ENCODE assay signal across 9 cellular contexts in the genomic region with DNA sequence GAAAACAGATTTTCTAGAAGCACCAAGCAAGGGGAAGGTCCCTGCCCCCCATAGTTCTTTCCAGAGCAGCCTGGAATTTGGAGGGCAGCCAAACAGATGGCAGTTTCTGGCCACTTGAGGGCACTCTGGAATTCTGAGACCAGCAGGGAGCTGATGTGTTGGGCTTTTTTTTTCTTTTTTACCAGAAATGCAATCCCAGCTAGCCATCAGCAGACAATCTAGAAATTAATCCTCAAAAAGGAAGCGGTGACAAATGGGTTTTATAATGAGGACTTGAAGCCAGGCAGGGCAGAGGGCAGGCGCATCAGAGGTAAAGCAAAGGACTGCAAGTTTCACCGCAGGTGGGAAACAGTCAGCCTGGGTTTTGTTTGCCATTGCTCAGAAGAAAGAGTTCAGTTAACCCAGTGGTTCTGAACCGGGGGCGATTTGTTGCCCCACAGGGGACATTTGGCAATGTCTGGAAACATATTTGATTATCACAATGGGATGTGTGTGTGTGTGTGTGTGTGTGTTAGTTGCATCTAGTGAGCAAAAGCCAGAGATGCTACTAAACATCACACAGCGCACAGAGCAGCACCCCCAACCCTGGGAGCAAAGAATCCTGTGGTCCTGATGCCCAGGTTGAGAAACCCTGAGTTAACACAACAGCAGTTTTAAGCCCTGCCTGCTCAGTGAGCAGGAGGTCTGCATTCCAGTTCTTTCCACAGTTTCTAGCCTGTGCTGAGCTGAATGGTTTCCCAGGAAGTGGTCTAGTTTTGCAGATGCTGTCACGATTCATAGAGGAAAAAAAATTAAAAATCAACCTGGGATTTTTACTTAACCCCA.
A peak's percentile ranks its signal among the peaks of the same experiment; 100 is the strongest.
DNase-seq lines count a peak whose midpoint lies in the region; ATAC-seq, FAIRE-seq and TF ChIP-seq lines count a peak whose summit lies in the region.
"Had no signal": no experiment of that assay in that cellular context is flagged by ENCODE, and none has a peak within 500 bp of the region (broad histone marks: within the 10 kb centered on the region; RNA-seq: fewer than 3 reads in every experiment).

No MANE protein-coding gene starts in this region.

- H3K4me1 ChIP-seq in Peyer's patch (peaks cover 0 to 8% (median 0%) of the 10 kb centered on the region in 4 donors), breast epithelium (no peaks in the 10 kb centered on the region)

- no peak overlapping the region for H3K4me3 ChIP-seq in Peyer's patch
- H3K4me3 ChIP-seq in breast epithelium: no peak overlapping the region

- DNase-seq in NCI-H526 (lab: John Stamatoyannopoulos, UW): peak; percentile 3 to 55
- DNase-seq in NCI-H526 treated with DMSO at 0.1 percent for 48 hours (lab: John Stamatoyannopoulos, UW): no peak
- peak; percentile 44 to 80 (median 62) for DNase-seq in Peyer's patch
- DNase-seq in breast epithelium (ENCODE audit: low spot score in 2 of 2): peak; percentile 60 to 62
- peak; percentile 5 to 15 for DNase-seq in stimulated activated CD4-positive, alpha-beta T cell treated with anti-CD3 and anti-CD28 coated beads, Interleukin-1b, Interleukin-23, amount 100 ng/mL, for 4 hours (ENCODE audit: low read depth in 2 of 2)

- TF ChIP-seq POLR2A in Peyer's patch (IDR thresholded peaks at IDR 0.05) (no peak), breast epithelium (IDR thresholded peaks at IDR 0.05) (no peak)

- TF ChIP-seq EP300 in Ishikawa (IDR thresholded peaks at IDR 0.05; ENCODE audit: borderline replicate concordance): no peak

- intact Hi-C loops in breast epithelium (cut with DNase I; ENCODE audit: low total_unique reads): no loop called here

- no peaks in the 10 kb centered on the region for H3K9me3 ChIP-seq in Peyer's patch
- H3K9me3 ChIP-seq in breast epithelium: no peaks in the 10 kb centered on the region

- ATAC-seq in GM18519 (IDR thresholded peaks at IDR 0.05; ENCODE audit: low FRiP score, unreplicated experiment): no peak

- no peaks in the 10 kb centered on the region for H3K27me3 ChIP-seq in Peyer's patch
- no peaks in the 10 kb centered on the region for H3K27me3 ChIP-seq in breast epithelium

- TF ChIP-seq CTCF in Peyer's patch (IDR thresholded peaks at IDR 0.05): peak in 5 of 6 experiments; percentile 51 to 72 (median 66)
- peak; percentile 69 to 88 (median 77) for TF ChIP-seq CTCF in breast epithelium (IDR thresholded peaks at IDR 0.05)

- FAIRE-seq in islet of Langerhans (lab: Jason Lieb, UNC): peak; percentile 99
- FAIRE-seq: G401.6 had no signal

- H3K27ac ChIP-seq in Peyer's patch (no peak overlapping the region), breast epithelium (no peak overlapping the region)

- H3K36me3 ChIP-seq in Peyer's patch (no peaks in the 10 kb centered on the region), breast epithelium (no peaks in the 10 kb centered on the region)

- TF ChIP-seq RAD21 in Ishikawa (IDR thresholded peaks at IDR 0.05; ENCODE audit: low read depth): peak; percentile 90

TF ChIP-seq in Ishikawa, 13 proteins besides CTCF, POLR2A, EP300 and RAD21:
- TF ChIP-seq, protein P1, sequence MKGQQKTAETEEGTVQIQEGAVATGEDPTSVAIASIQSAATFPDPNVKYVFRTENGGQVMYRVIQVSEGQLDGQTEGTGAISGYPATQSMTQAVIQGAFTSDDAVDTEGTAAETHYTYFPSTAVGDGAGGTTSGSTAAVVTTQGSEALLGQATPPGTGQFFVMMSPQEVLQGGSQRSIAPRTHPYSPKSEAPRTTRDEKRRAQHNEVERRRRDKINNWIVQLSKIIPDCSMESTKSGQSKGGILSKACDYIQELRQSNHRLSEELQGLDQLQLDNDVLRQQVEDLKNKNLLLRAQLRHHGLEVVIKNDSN (IDR thresholded peaks at IDR 0.05): no peak
- TF ChIP-seq YY1 (IDR thresholded peaks at IDR 0.05; ENCODE audit: low read depth) (no peak), EGR1 (IDR thresholded peaks at IDR 0.05) (no peak), TEAD4 (IDR thresholded peaks at IDR 0.05) (peak; percentile 83), FOXM1 (IDR thresholded peaks at IDR 0.05; ENCODE audit: borderline replicate concordance, low read depth) (no peak), NFIC (IDR thresholded peaks at IDR 0.05) (peak; percentile 98), TAF1 (IDR thresholded peaks at IDR 0.05; ENCODE audit: low read depth) (no peak), CEBPB (IDR thresholded peaks at IDR 0.05) (no peak), ZBTB7A (IDR thresholded peaks at IDR 0.05; ENCODE audit: low read depth) (no peak), CREB1 (IDR thresholded peaks at IDR 0.05; ENCODE audit: low read depth) (no peak), TCF12 (IDR thresholded peaks at IDR 0.05; ENCODE audit: low read depth) (peak; percentile 49; the same call in 1 of the 2 replicates)
- TF ChIP-seq, protein P2, sequence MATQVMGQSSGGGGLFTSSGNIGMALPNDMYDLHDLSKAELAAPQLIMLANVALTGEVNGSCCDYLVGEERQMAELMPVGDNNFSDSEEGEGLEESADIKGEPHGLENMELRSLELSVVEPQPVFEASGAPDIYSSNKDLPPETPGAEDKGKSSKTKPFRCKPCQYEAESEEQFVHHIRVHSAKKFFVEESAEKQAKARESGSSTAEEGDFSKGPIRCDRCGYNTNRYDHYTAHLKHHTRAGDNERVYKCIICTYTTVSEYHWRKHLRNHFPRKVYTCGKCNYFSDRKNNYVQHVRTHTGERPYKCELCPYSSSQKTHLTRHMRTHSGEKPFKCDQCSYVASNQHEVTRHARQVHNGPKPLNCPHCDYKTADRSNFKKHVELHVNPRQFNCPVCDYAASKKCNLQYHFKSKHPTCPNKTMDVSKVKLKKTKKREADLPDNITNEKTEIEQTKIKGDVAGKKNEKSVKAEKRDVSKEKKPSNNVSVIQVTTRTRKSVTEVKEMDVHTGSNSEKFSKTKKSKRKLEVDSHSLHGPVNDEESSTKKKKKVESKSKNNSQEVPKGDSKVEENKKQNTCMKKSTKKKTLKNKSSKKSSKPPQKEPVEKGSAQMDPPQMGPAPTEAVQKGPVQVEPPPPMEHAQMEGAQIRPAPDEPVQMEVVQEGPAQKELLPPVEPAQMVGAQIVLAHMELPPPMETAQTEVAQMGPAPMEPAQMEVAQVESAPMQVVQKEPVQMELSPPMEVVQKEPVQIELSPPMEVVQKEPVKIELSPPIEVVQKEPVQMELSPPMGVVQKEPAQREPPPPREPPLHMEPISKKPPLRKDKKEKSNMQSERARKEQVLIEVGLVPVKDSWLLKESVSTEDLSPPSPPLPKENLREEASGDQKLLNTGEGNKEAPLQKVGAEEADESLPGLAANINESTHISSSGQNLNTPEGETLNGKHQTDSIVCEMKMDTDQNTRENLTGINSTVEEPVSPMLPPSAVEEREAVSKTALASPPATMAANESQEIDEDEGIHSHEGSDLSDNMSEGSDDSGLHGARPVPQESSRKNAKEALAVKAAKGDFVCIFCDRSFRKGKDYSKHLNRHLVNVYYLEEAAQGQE (IDR thresholded peaks at IDR 0.05; ENCODE audit: low read depth): no peak
- TF ChIP-seq, protein P3, sequence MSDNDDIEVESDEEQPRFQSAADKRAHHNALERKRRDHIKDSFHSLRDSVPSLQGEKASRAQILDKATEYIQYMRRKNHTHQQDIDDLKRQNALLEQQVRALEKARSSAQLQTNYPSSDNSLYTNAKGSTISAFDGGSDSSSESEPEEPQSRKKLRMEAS (IDR thresholded peaks at IDR 0.05): no peak
